ENCODE assay signal across 5 cellular contexts in the genomic region with DNA sequence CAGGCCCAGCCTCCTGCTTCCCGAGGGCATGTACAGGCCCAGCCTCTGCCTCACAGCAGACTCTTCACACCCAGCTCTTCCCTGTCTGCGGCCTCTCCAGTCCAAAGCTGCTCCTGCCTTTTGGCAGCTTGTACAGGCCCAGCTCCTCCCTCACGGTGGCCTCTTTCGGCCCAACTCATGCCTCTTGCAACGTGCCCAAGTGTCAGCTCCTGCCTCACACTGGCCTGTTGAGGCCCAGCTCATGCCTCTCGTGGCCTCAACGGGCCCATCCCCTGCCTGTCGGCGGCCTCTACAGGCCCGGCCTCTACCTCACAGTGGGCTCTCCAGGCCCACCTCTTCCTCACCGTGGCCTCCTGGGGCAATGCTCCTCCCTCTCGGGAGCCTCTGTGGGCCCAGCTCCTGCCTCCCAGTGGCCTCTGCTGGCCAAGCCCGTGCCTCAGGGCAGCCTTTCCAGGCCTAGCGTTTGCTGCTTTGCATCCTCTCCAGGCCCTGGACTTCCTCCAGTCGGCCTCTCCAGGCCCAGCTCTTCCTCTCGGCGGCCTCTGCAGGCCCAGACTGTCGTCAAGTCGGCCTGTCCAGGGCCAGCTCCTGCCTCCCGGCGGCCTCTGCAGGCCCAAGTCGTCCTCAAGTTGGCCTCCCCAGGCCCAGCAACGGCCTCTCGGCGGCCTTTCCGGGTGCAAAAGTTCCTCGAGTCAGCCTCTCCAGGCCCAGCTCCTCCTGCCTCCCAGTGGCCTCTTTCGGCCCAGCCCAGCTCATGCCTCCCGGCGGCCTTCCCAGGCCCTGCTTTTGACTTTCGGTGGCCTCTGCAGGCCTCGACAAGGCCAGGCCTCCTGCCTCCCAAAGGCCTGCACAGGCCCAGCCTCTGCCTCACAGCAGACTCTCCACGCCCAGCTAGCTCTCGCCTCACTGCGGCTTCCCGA. TPM values are rescaled to one million over a fixed set of nuclear protein-coding genes. Genes with fewer than 3 reads are reported as not detected.
"Had no signal": no experiment of that assay in that cellular context is flagged by ENCODE, and none has a peak within 500 bp of the region (broad histone marks: within the 10 kb centered on the region; RNA-seq: fewer than 3 reads in every experiment).

No MANE protein-coding gene starts in this region.

RNA-seq across cellular contexts. Expression of gene WNT3A, which starts 36.5 kb away (rescaled TPM):
- total RNA-seq: GM23248, H4, HepG2, HFFc6, HT1080 had no signal
